1 cellular context compared by ENCODE assay signal in genomic region chr20:62816031-62816878, GRCh38.
TF ChIP-seq lines count a peak whose summit lies in the region.

No MANE protein-coding gene starts in this region.

TF ChIP-seq in endothelial cell of umbilical vein, 7 proteins besides CTCF, POLR2A, EP300 and RAD21:
- TF ChIP-seq POLR2AphosphoS5 (IDR thresholded peaks at IDR 0.05; ENCODE audit: insufficient read depth, low read depth, low read length) (no peak), EZH2 (IDR thresholded peaks at IDR 0.05; ENCODE audit: borderline replicate concordance, low read depth, low read length, severe bottlenecking) (peak; percentile 98)
